In genomic region chr9:5871785-5872184, GRCh38 we compare ENCODE assay signal across 34 cellular contexts. TPM values are rescaled to one million over a fixed set of nuclear protein-coding genes. Genes with fewer than 3 reads are reported as not detected.
DNase-seq lines count a peak whose midpoint lies in the region; ATAC-seq and TF ChIP-seq lines count a peak whose summit lies in the region.
"Had no signal": no experiment of that assay in that cellular context is flagged by ENCODE, and none has a peak within 500 bp of the region (broad histone marks: within the 10 kb centered on the region; RNA-seq: fewer than 3 reads in every experiment).

No MANE protein-coding gene starts in this region.

- TF ChIP-seq CTCF in AG10803 (conservative IDR thresholded peaks at IDR 0.05; ENCODE audit: low read length) (no peak), SK-N-SH (IDR thresholded peaks at IDR 0.05) (no peak)

- ATAC-seq in GM21381 (IDR thresholded peaks at IDR 0.05; ENCODE audit: unreplicated experiment) = no peak
- ATAC-seq: effector memory CD8-positive, alpha-beta T cell; gastrocnemius medialis; HepG2; pancreas had no signal

- peak; percentile 9 for DNase-seq in AG10803 (ENCODE audit: low read depth)
- no peak for DNase-seq in SK-N-SH
- no peak for DNase-seq in neuronal stem cell (ENCODE audit: low spot score)
- DNase-seq in GM19238 (ENCODE audit: insufficient read length, low spot score) = no peak
- DNase-seq in NCI-H2171 treated with DMSO at 0.1 percent for 48 hours (lab: John Stamatoyannopoulos, UW) = no peak
- no peak for DNase-seq in SW 1271 (lab: John Stamatoyannopoulos, UW)
- DNase-seq: activated B cell treated with CpG ODN at 0.5 μM for 24 hours; activated CD4-positive, alpha-beta T cell treated with anti-CD3 and anti-CD28 coated beads, Interleukin-2, amount 10 ng/mL, durations not matched to agents 7 days and 5 days; activated effector memory CD4-positive, alpha-beta T cell treated with Interleukin-2 at 50 U/mL for 16 hours; AML-193; Calu3; CD4-positive, CD25-positive, alpha-beta regulatory T cell; DND-41; effector memory CD8-positive, alpha-beta T cell; gastrocnemius medialis; HCEC 1CT; Kasumi-1; NCI-H1436 treated with DMSO at 0.1 percent for 48 hours; NCI-H2081 treated with DMSO at 0.1 percent for 48 hours; NCI-H345; NCI-H774; pancreas; SJCRH30; small intestine; stimulated activated naive CD4-positive, alpha-beta T cell; T-helper 1 cell had no signal

- H4K20me1 ChIP-seq in SK-N-SH (ENCODE audit: insufficient read depth) = no peaks in the 10 kb centered on the region

- H3K27me3 ChIP-seq in SK-N-SH (ENCODE audit: insufficient read depth) = no peaks in the 10 kb centered on the region
- no peaks in the 10 kb centered on the region for H3K27me3 ChIP-seq in esophagus (ENCODE audit: control insufficient read depth in 1 of 2, insufficient read depth in 2 of 2, low read length in 2 of 2)
- no peaks in the 10 kb centered on the region for H3K27me3 ChIP-seq in neuronal stem cell (ENCODE audit: control insufficient read depth in 3 of 3, insufficient read depth in 3 of 3, low read depth in 1 of 3, low read length in 3 of 3)
- H3K27me3 ChIP-seq: ascending aorta, gastrocnemius medialis, pancreas, right atrium auricular region, SJCRH30 had no signal

- no peaks in the 10 kb centered on the region for H3K36me3 ChIP-seq in SK-N-SH (replicated peaks in 1 of 2; ENCODE audit: control insufficient read depth in 1 of 2, insufficient read depth in 2 of 2, low read length in 1 of 2)
- H3K36me3 ChIP-seq in esophagus (ENCODE audit: control insufficient read depth in 2 of 2, insufficient read depth in 2 of 2, low read length in 1 of 2) = peaks cover 4 to 6% of the 10 kb centered on the region in 2 donors
- H3K36me3 ChIP-seq in neuronal stem cell (replicated peaks in 1 of 2; ENCODE audit: control insufficient read depth in 2 of 2, insufficient read depth in 2 of 2, low read length in 2 of 2) = no peaks in the 10 kb centered on the region
- H3K36me3 ChIP-seq: ascending aorta, pancreas, SJCRH30 had no signal

- no peak overlapping the region for H4K8ac ChIP-seq in neuronal stem cell (ENCODE audit: low read depth, low read length)

- no peak for TF ChIP-seq EP300 in SK-N-SH (IDR thresholded peaks at IDR 0.05; ENCODE audit: borderline replicate concordance in 1 of 2, low read depth in 1 of 2, low read length in 1 of 2)

- POLR2A ChIA-PET in SK-N-SH (lab: Yijun Ruan, JAX) = no interaction called here

- no peak overlapping the region for H3K23ac ChIP-seq in neuronal stem cell (ENCODE audit: low read depth, low read length, poor library complexity)

- H3K79me1 ChIP-seq in neuronal stem cell (ENCODE audit: low read depth, low read length) = no peaks in the 10 kb centered on the region

- H4K91ac ChIP-seq in neuronal stem cell (ENCODE audit: low read depth, low read length, poor library complexity) = no peak overlapping the region

- H2AFZ ChIP-seq in SK-N-SH (ENCODE audit: low read depth) (peak overlapping the region; percentile 33; the same call in 1 of the 2 replicates), neuronal stem cell (ENCODE audit: low read length) (peak overlapping the region; percentile 73)

- no peak overlapping the region for H3K18ac ChIP-seq in neuronal stem cell (ENCODE audit: low read length)

- no peak overlapping the region for H2BK15ac ChIP-seq in neuronal stem cell (ENCODE audit: low read length)

- H3K9me3 ChIP-seq in SK-N-SH (no peaks in the 10 kb centered on the region), esophagus (ENCODE audit: control insufficient read depth in 2 of 2, insufficient read depth in 1 of 2, low read depth in 1 of 2, low read length in 1 of 2) (no peaks in the 10 kb centered on the region), neuronal stem cell (replicated peaks in 1 of 2; ENCODE audit: control insufficient read depth in 2 of 2, insufficient read depth in 1 of 2, low read depth in 1 of 2, low read length in 2 of 2) (no peaks in the 10 kb centered on the region)
- H3K9me3 ChIP-seq: ascending aorta, gastrocnemius medialis, pancreas, right atrium auricular region, SJCRH30 had no signal

- no peak overlapping the region for H2BK12ac ChIP-seq in neuronal stem cell (ENCODE audit: low read length)

- no peaks in the 10 kb centered on the region for H3K9me2 ChIP-seq in SK-N-SH

- H3K27ac ChIP-seq in SK-N-SH (ENCODE audit: low read depth in 2 of 2, low read length in 1 of 2) = no peak overlapping the region
- H3K27ac ChIP-seq in esophagus (ENCODE audit: low read depth in 2 of 2, low read length in 1 of 2) = peak overlapping the region; percentile 47 to 80
- no peak overlapping the region for H3K27ac ChIP-seq in neuronal stem cell (replicated peaks; ENCODE audit: low read length)
- H3K27ac ChIP-seq: ascending aorta, coronary artery, gastrocnemius medialis, pancreas, right atrium auricular region, SJCRH30 had no signal

- H2AK5ac ChIP-seq in neuronal stem cell (ENCODE audit: low read depth, low read length) = no peak overlapping the region

- H3K9ac ChIP-seq in SK-N-SH = no peak overlapping the region
- no peak overlapping the region for H3K9ac ChIP-seq in neuronal stem cell (ENCODE audit: low read depth, low read length, poor library complexity)

- H3K4me1 ChIP-seq in SK-N-SH (ENCODE audit: control insufficient read depth in 1 of 2, insufficient read depth in 2 of 2, low read depth in 1 of 2, low read length in 1 of 2) = no peaks in the 10 kb centered on the region
- no peaks in the 10 kb centered on the region for H3K4me1 ChIP-seq in esophagus (ENCODE audit: control insufficient read depth in 2 of 2, insufficient read depth in 2 of 2, low read length in 1 of 2)
- no peaks in the 10 kb centered on the region for H3K4me1 ChIP-seq in neuronal stem cell (ENCODE audit: control insufficient read depth in 2 of 2, insufficient read depth in 1 of 2, low read depth in 1 of 2, low read length in 2 of 2)
- H3K4me1 ChIP-seq: ascending aorta, gastrocnemius medialis, pancreas, right atrium auricular region, SJCRH30 had no signal

- no peak for TF ChIP-seq RAD21 in SK-N-SH (IDR thresholded peaks at IDR 0.05; ENCODE audit: low read length)

- H3F3A ChIP-seq in SK-N-SH (replicated peaks; ENCODE audit: insufficient read depth) = no peaks in the 10 kb centered on the region

- no peak overlapping the region for H3K4ac ChIP-seq in neuronal stem cell (ENCODE audit: low read length)

- no peak overlapping the region for H2BK5ac ChIP-seq in neuronal stem cell (ENCODE audit: low read length)

- no peaks in the 10 kb centered on the region for H3K79me2 ChIP-seq in SK-N-SH (ENCODE audit: insufficient read depth)

- 52% methylated on average over 2 of the region's 2 CpGs for WGBS in SK-N-SH (ENCODE audit: low lambda C conversion rate)
- 42 to 51% methylated on average over 2 of the region's 2 CpGs for WGBS in esophagus, 2 donors
- no CpG with 5 or more reads among the region's 2 CpGs for WGBS in neuronal stem cell (ENCODE audit: extremely low coverage in 2 of 2, insufficient read length in 2 of 2, insufficient replicate concordance in 1 of 2), 2 donors

- H3K14ac ChIP-seq in neuronal stem cell (ENCODE audit: low read length) = no peak overlapping the region

- H3K4me3 ChIP-seq in AG10803 (ENCODE audit: low read length) (no peak overlapping the region), SK-N-SH (ENCODE audit: low read depth in 2 of 2, low read length in 1 of 2) (no peak overlapping the region), esophagus (ENCODE audit: low read depth in 1 of 2, low read length in 2 of 2) (no peak overlapping the region), neuronal stem cell (ENCODE audit: low read length in 2 of 2) (no peak overlapping the region)
- H3K4me3 ChIP-seq: ascending aorta, coronary artery, gastrocnemius medialis, pancreas, right atrium auricular region, SJCRH30 had no signal

- no peak overlapping the region for H2BK120ac ChIP-seq in neuronal stem cell (ENCODE audit: low read depth, low read length)

- CTCF ChIA-PET in SK-N-SH (lab: Yijun Ruan, JAX) = interaction anchor here (1.4 to 2.9 kb wide), 2 partner anchors 14 to 434 kb away, joined by 5 to 20 read pairs; no protein-coding TSS in a partner anchor

- no peak overlapping the region for H3K4me2 ChIP-seq in SK-N-SH
- no peak overlapping the region for H3K4me2 ChIP-seq in neuronal stem cell (ENCODE audit: insufficient read depth, low read length, poor library complexity, severe bottlenecking)

TF ChIP-seq in SK-N-SH, 30 proteins besides CTCF, POLR2A, EP300 and RAD21 (continues in another document):
- TF ChIP-seq FOSL2 (IDR thresholded peaks at IDR 0.05; ENCODE audit: borderline replicate concordance, low read depth) (no peak), FOXJ3 (CRISPR knock-in tag; IDR thresholded peaks at IDR 0.05) (no peak), SIN3A (IDR thresholded peaks at IDR 0.05; ENCODE audit: borderline replicate concordance, low read depth, low read length) (no peak), ELF1 (IDR thresholded peaks at IDR 0.05) (no peak), IRF3 (IDR thresholded peaks at IDR 0.05; ENCODE audit: low read depth, low read length) (no peak)

RNA-seq across cellular contexts. Expression of gene MLANA, which starts 18.9 kb away (rescaled TPM):
- polyA plus RNA-seq in SK-N-SH (2012; rRNA removed) = not detected in 2 replicates
- polyA plus RNA-seq in SK-N-SH (2012; cell fraction: cytosol; rRNA removed) = not detected in 2 replicates
- not detected in 2 replicates for polyA plus RNA-seq in SK-N-SH (2012; cell fraction: nucleus; rRNA removed)
- not detected for polyA plus RNA-seq in esophagus
- polyA plus RNA-seq in neuronal stem cell (2013, experiment 1 of 2) = not detected
- polyA plus RNA-seq in neuronal stem cell (2013, experiment 2 of 2) = not detected
- polyA plus RNA-seq: neural cell, pancreas, small intestine, urinary bladder had no signal

RNA-seq across cellular contexts. Expression of gene ERMP1, which starts 38.9 kb away (rescaled TPM):
- polyA plus RNA-seq in SK-N-SH (2012; rRNA removed) (5.9 and 6.4 TPM in 2 replicates), esophagus (10 to 100 TPM in 1 of 2 donors, 1 to 10 TPM in 1; 9.9 to 12.5 TPM)
- 7.3 and 7.9 TPM in 2 replicates for polyA plus RNA-seq in SK-N-SH (2012; cell fraction: cytosol; rRNA removed)
- 5.6 and 6.4 TPM in 2 replicates for polyA plus RNA-seq in SK-N-SH (2012; cell fraction: nucleus; rRNA removed)
- 9.3 TPM for polyA plus RNA-seq in neuronal stem cell (2013, experiment 1 of 2)
- 9.6 TPM for polyA plus RNA-seq in neuronal stem cell (2013, experiment 2 of 2)

Comparison
In these comparisons a context has a peak if more than half of its experiments do, and no peak if none do; other contexts are left out.
1. H3K27ac ChIP-seq: peak in esophagus (2 of 2); none in SK-N-SH (0 of 2) and neuronal stem cell (single experiment).